In genomic region chr5:33379757-33380156, GRCh38 we compare ENCODE assay signal across 10 cellular contexts.
DNase-seq lines count a peak whose midpoint lies in the region; ATAC-seq and TF ChIP-seq lines count a peak whose summit lies in the region.
"Had no signal": no experiment of that assay in that cellular context is flagged by ENCODE, and none has a peak within 500 bp of the region (broad histone marks: within the 10 kb centered on the region; RNA-seq: fewer than 3 reads in every experiment).

No MANE protein-coding gene starts in this region.

- 74 to 75% methylated on average over 10 of the region's 10 CpGs for WGBS in sigmoid colon, 2 donors

- H3K4me3 Mint-ChIP-seq in activated T-helper 2 cell treated with anti-CD3 and anti-CD28 coated beads, Interferon-gamma antibody, Interleukin-2, Interleukin-4, amounts not matched to agents 10 μg/mL and 5 μg/mL and 100 μg/mL, durations not matched to agents 14 hours and 24 hours and 36 hours (ENCODE audit: low read depth) = no peak overlapping the region
- H3K4me3 Mint-ChIP-seq: central memory CD8-positive, alpha-beta T cell had no signal

- H3K4me1 Mint-ChIP-seq in activated T-helper 2 cell treated with anti-CD3 and anti-CD28 coated beads, Interferon-gamma antibody, Interleukin-2, Interleukin-4, amounts not matched to agents 10 μg/mL and 5 μg/mL and 100 μg/mL, durations not matched to agents 14 hours and 24 hours and 36 hours (ENCODE audit: low read depth) = no peaks in the 10 kb centered on the region
- H3K4me1 Mint-ChIP-seq: central memory CD8-positive, alpha-beta T cell had no signal

- H3K27ac ChIP-seq in sigmoid colon = no peak overlapping the region

- H3K9me3 ChIP-seq in sigmoid colon = no peaks in the 10 kb centered on the region

- TF ChIP-seq CTCF in sigmoid colon (IDR thresholded peaks at IDR 0.05) = peak in 3 of 4 experiments; percentile 17 to 36 (median 22)

- TF ChIP-seq POLR2A in erythroblast (IDR thresholded peaks at IDR 0.05; ENCODE audit: low read length) (no peak), sigmoid colon (IDR thresholded peaks at IDR 0.05) (no peak)

- no peak for TF ChIP-seq EP300 in sigmoid colon (IDR thresholded peaks at IDR 0.05)

- DNase-seq in SHP77 (lab: John Stamatoyannopoulos, UW) (peak; percentile 12 to 20), SHP77 treated with DMSO at 0.1 percent for 48 hours (lab: John Stamatoyannopoulos, UW) (no peak), NCI-H69 (lab: John Stamatoyannopoulos, UW) (peak; percentile 41), erythroblast (lab: John Stamatoyannopoulos, UW) (peak; percentile 12 to 24), sigmoid colon (no peak)
- DNase-seq in activated T-helper 2 cell treated with anti-CD3 and anti-CD28 coated beads, Interferon-gamma antibody, Interleukin-2, Interleukin-4, amounts not matched to agents 10 μg/mL and 5 μg/mL and 100 μg/mL, durations not matched to agents 14 hours and 24 hours and 36 hours (ENCODE audit: low spot score) = no peak
- DNase-seq: DMS153 had no signal

- no peak for ATAC-seq in HG03457 (IDR thresholded peaks at IDR 0.05; ENCODE audit: unreplicated experiment)
- no peak for ATAC-seq in HG02840 (IDR thresholded peaks at IDR 0.05; ENCODE audit: low FRiP score, unreplicated experiment)

- H3K27me3 Mint-ChIP-seq in activated T-helper 2 cell treated with anti-CD3 and anti-CD28 coated beads, Interferon-gamma antibody, Interleukin-2, Interleukin-4, amounts not matched to agents 10 μg/mL and 5 μg/mL and 100 μg/mL, durations not matched to agents 14 hours and 24 hours and 36 hours (ENCODE audit: low read depth) = no peaks in the 10 kb centered on the region

- H3K4me1 ChIP-seq in sigmoid colon = peaks cover 0 to 12% (median 0%) of the 10 kb centered on the region in 4 donors

- H3K4me3 ChIP-seq in sigmoid colon = no peak overlapping the region

- H3K36me3 ChIP-seq in sigmoid colon = no peaks in the 10 kb centered on the region

- H3K9me3 Mint-ChIP-seq in activated T-helper 2 cell treated with anti-CD3 and anti-CD28 coated beads, Interferon-gamma antibody, Interleukin-2, Interleukin-4, amounts not matched to agents 10 μg/mL and 5 μg/mL and 100 μg/mL, durations not matched to agents 14 hours and 24 hours and 36 hours = no peaks in the 10 kb centered on the region

- H3K27me3 ChIP-seq in sigmoid colon = no peaks in the 10 kb centered on the region

- H3K27ac Mint-ChIP-seq in activated T-helper 2 cell treated with anti-CD3 and anti-CD28 coated beads, Interferon-gamma antibody, Interleukin-2, Interleukin-4, amounts not matched to agents 10 μg/mL and 5 μg/mL and 100 μg/mL, durations not matched to agents 14 hours and 24 hours and 36 hours = no peak overlapping the region

- intact Hi-C loops in sigmoid colon (cut with DNase I) = no loop called here
- intact Hi-C loops in activated T-helper 2 cell treated with anti-CD3 and anti-CD28 coated beads, Interferon-gamma antibody, Interleukin-2, Interleukin-4, amounts not matched to agents 10 μg/mL and 5 μg/mL and 100 μg/mL, durations not matched to agents 14 hours and 24 hours and 36 hours (cut with micrococcal nuclease) = no loop called here

- no peaks in the 10 kb centered on the region for H3K36me3 Mint-ChIP-seq in activated T-helper 2 cell treated with anti-CD3 and anti-CD28 coated beads, Interferon-gamma antibody, Interleukin-2, Interleukin-4, amounts not matched to agents 10 μg/mL and 5 μg/mL and 100 μg/mL, durations not matched to agents 14 hours and 24 hours and 36 hours (ENCODE audit: low read depth)

Comparison
In these comparisons a context has a peak if more than half of its experiments do, and no peak if none do; other contexts are left out.
1. DNase-seq: peak in SHP77 (2 of 2), NCI-H69 (single experiment) and erythroblast (2 of 2); none in SHP77 treated with DMSO at 0.1 percent for 48 hours (single experiment), sigmoid colon (single experiment) and activated T-helper 2 cell treated with anti-CD3 and anti-CD28 coated beads, Interferon-gamma antibody, Interleukin-2, Interleukin-4, amounts not matched to agents 10 μg/mL and 5 μg/mL and 100 μg/mL, durations not matched to agents 14 hours and 24 hours and 36 hours (single experiment).